ENCODE assay signal across 14 cellular contexts in genomic region chr14:37819155-37820015, GRCh38.
DNase-seq lines count a peak whose midpoint lies in the region; ATAC-seq and TF ChIP-seq lines count a peak whose summit lies in the region.
"Had no signal": no experiment of that assay in that cellular context is flagged by ENCODE, and none has a peak within 500 bp of the region (broad histone marks: within the 10 kb centered on the region; RNA-seq: fewer than 3 reads in every experiment).

No MANE protein-coding gene starts in this region.

- peak; percentile 88 for DNase-seq in HCEC 1CT
- DNase-seq in astrocyte of the spinal cord (ENCODE audit: low read depth, low spot score), result peak; percentile 71
- peak; percentile 86 for DNase-seq in iris pigment epithelial cell (ENCODE audit: low read depth)
- DNase-seq in sciatic nerve (ENCODE audit: low spot score), result no peak
- no peak for DNase-seq in prostate gland (ENCODE audit: low spot score)
- no peak for DNase-seq in stimulated activated CD4-positive, alpha-beta T cell treated with anti-CD3 and anti-CD28 coated beads, Interleukin-4, amount 100 ng/mL, for 1 hour
- DNase-seq in substantia nigra (lab: John Stamatoyannopoulos, UW), result no peak
- DNase-seq: activated CD4-positive, alpha-beta T cell treated with anti-CD3 and anti-CD28 coated beads for 36 hours; activated effector memory CD4-positive, alpha-beta T cell treated with Interleukin-2 at 50 U/mL for 16 hours; NCI-H187; right cardiac atrium; transverse colon had no signal

- no peak for ATAC-seq in sciatic nerve
- ATAC-seq: activated CD4-positive, alpha-beta T cell treated with anti-CD3 and anti-CD28 coated beads for 36 hours; right cardiac atrium had no signal

- peak overlapping the region; percentile 73 for H3K27ac ChIP-seq in ACC112 (ENCODE audit: low read depth, low read length)
- H3K27ac ChIP-seq in prostate gland, result no peak overlapping the region
- H3K27ac ChIP-seq in substantia nigra (ENCODE audit: low read depth, low read length, poor library complexity, severe bottlenecking), result no peak overlapping the region
- H3K27ac ChIP-seq: BLaER1 treated with 17β-estradiol and CSF1 and Interleukin-3, amounts not matched to agents 10 nM and 100 nM; transverse colon had no signal

- peak overlapping the region; percentile 35 for H2AFZ ChIP-seq in ACC112 (ENCODE audit: low read length, unreplicated experiment)

- no peaks in the 10 kb centered on the region for H3K9me3 ChIP-seq in prostate gland
- H3K9me3 ChIP-seq: BLaER1 treated with 17β-estradiol and CSF1 and Interleukin-3, amounts not matched to agents 10 nM and 100 nM; transverse colon had no signal

- in situ Hi-C loops in astrocyte of the spinal cord (cut with HindIII; ENCODE audit: low sequenced_read_pairs), result no loop called here

- no peak for TF ChIP-seq POLR2A in prostate gland (IDR thresholded peaks at IDR 0.05)

- H3K27me3 ChIP-seq in ACC112 (ENCODE audit: insufficient read depth, low read length) (no peaks in the 10 kb centered on the region), prostate gland (replicated peaks; ENCODE audit: insufficient read depth) (no peaks in the 10 kb centered on the region)
- H3K27me3 ChIP-seq: BLaER1 treated with 17β-estradiol and CSF1 and Interleukin-3, amounts not matched to agents 10 nM and 100 nM; transverse colon had no signal

- no peak overlapping the region for H3K4me3 ChIP-seq in ACC112 (ENCODE audit: low read depth, low read length)
- H3K4me3 ChIP-seq in astrocyte of the spinal cord (ENCODE audit: low read depth, low read length), result no peak overlapping the region
- H3K4me3 ChIP-seq in prostate gland, result no peak overlapping the region
- H3K4me3 ChIP-seq: BLaER1 treated with 17β-estradiol and CSF1 and Interleukin-3, amounts not matched to agents 10 nM and 100 nM; transverse colon had no signal

- TF ChIP-seq CTCF in astrocyte of the spinal cord (IDR thresholded peaks at IDR 0.05; ENCODE audit: low read depth, low read length) (no peak), prostate gland (IDR thresholded peaks at IDR 0.05) (no peak)

- H3K36me3 ChIP-seq in ACC112 (ENCODE audit: insufficient read depth, low read length) (no peaks in the 10 kb centered on the region), prostate gland (no peaks in the 10 kb centered on the region)
- H3K36me3 ChIP-seq: BLaER1 treated with 17β-estradiol and CSF1 and Interleukin-3, amounts not matched to agents 10 nM and 100 nM; transverse colon had no signal

- H3K4me1 ChIP-seq in ACC112 (ENCODE audit: control insufficient read depth, insufficient read depth, low read length, unreplicated experiment) (peaks cover 14% of the 10 kb centered on the region), prostate gland (replicated peaks) (no peaks in the 10 kb centered on the region)
- H3K4me1 ChIP-seq: BLaER1 treated with 17β-estradiol and CSF1 and Interleukin-3, amounts not matched to agents 10 nM and 100 nM; transverse colon had no signal

- 73% methylated on average over 8 of the region's 8 CpGs for WGBS in prostate gland

- no peaks in the 10 kb centered on the region for H3K79me2 ChIP-seq in ACC112 (ENCODE audit: control insufficient read depth, insufficient read depth, low read length, unreplicated experiment)

- intact Hi-C loops in sciatic nerve (cut with DNase I), result no loop called here
- intact Hi-C loops in prostate gland (cut with DNase I), result no loop called here

Comparison
In these comparisons a context has a peak if more than half of its experiments do, and no peak if none do; other contexts are left out.
1. DNase-seq: peak in HCEC 1CT (single experiment), astrocyte of the spinal cord (single experiment) and iris pigment epithelial cell (single experiment); none in sciatic nerve (single experiment), prostate gland (single experiment), stimulated activated CD4-positive, alpha-beta T cell treated with anti-CD3 and anti-CD28 coated beads, Interleukin-4, amount 100 ng/mL, for 1 hour (single experiment) and substantia nigra (0 of 49).